Comparison of ENCODE assay signal across 20 cellular contexts in genomic region chr4:3770323-3771166, GRCh38. TPM values are rescaled to one million over a fixed set of nuclear protein-coding genes. Genes with fewer than 3 reads are reported as not detected.
DNase-seq lines count a peak whose midpoint lies in the region; ATAC-seq and TF ChIP-seq lines count a peak whose summit lies in the region.
"Had no signal": no experiment of that assay in that cellular context is flagged by ENCODE, and none has a peak within 500 bp of the region (broad histone marks: within the 10 kb centered on the region; RNA-seq: fewer than 3 reads in every experiment).

No MANE protein-coding gene starts in this region.

- intact Hi-C loops in IMR-90 (cut with micrococcal nuclease): no loop called here

- H3K9ac ChIP-seq in IMR-90 (ENCODE audit: low read depth, low read length) (no peak overlapping the region), neural progenitor cell (no peak overlapping the region)

- H2BK20ac ChIP-seq in IMR-90 (ENCODE audit: low read depth, low read length): no peak overlapping the region

- H3K27ac ChIP-seq in IMR-90 (ENCODE audit: insufficient read depth, low read length): no peak overlapping the region
- no peak overlapping the region for H3K27ac ChIP-seq in neural progenitor cell
- H3K27ac ChIP-seq: HL-60 had no signal

- no peak overlapping the region for H3K4me3 Mint-ChIP-seq in WTC11
- peak overlapping the region; percentile 60 for H3K4me3 Mint-ChIP-seq in neural progenitor cell
- H3K4me3 Mint-ChIP-seq: CD8-positive, alpha-beta memory T cell had no signal

- no peaks in the 10 kb centered on the region for H3K79me1 ChIP-seq in IMR-90 (ENCODE audit: low read depth in 1 of 2, low read length in 2 of 2)

- no peak for TF ChIP-seq POLR2A in IMR-90 (IDR thresholded peaks at IDR 0.05; ENCODE audit: low read depth, low read length)

- H3K79me2 ChIP-seq in neural progenitor cell (ENCODE audit: low read depth): no peaks in the 10 kb centered on the region

- DNase-seq in NCI-H82 (lab: John Stamatoyannopoulos, UW): peak; percentile 46
- DNase-seq in NCI-H82 treated with DMSO at 0.1 percent for 48 hours (lab: John Stamatoyannopoulos, UW; ENCODE audit: unreplicated experiment): no peak
- DNase-seq in IMR-90: no peak
- no peak for DNase-seq in WTC11 (ENCODE audit: low spot score)
- DNase-seq in neural progenitor cell (ENCODE audit: low spot score): no peak
- no peak for DNase-seq in activated T-cell treated with anti-CD3 and anti-CD28 coated beads for 4 hours
- DNase-seq in activated CD4-positive, CD25-positive, alpha-beta regulatory T cell treated with anti-CD3 and anti-CD28 coated beads, Interleukin-2, amount 50 U/mL, for 72 hours: no peak
- DNase-seq in H4 (ENCODE audit: low spot score): no peak
- DNase-seq: C1 segment of cervical spinal cord; CD8-positive, alpha-beta memory T cell; Kasumi-1; MG63; NCI-H1092; NCI-H1436 treated with DMSO at 0.1 percent for 48 hours; NCI-H2029; NCI-H446 treated with DMSO at 0.1 percent for 48 hours; NCI-H748 treated with DMSO at 0.1 percent for 48 hours had no signal

- H3K4me3 ChIP-seq in IMR-90 (ENCODE audit: insufficient read depth, low read depth, low read length) (no peak overlapping the region), neural progenitor cell (no peak overlapping the region)
- H3K4me3 ChIP-seq: HAP-1, MG63 had no signal

- in situ Hi-C loops in IMR-90 (cut with MboI; ENCODE audit: low sequenced_read_pairs): loop anchor here (10.0 kb wide), 1 partner anchor 174 kb away; no protein-coding TSS in a partner anchor

- ATAC-seq in IMR-90 (ENCODE audit: low read depth) (no peak), WTC11 (no peak)

- no peaks in the 10 kb centered on the region for H4K20me1 ChIP-seq in IMR-90 (ENCODE audit: insufficient read depth, low read length)
- peaks cover 19% of the 10 kb centered on the region for H4K20me1 ChIP-seq in neural progenitor cell (ENCODE audit: low read depth)

- TF ChIP-seq RAD21 in IMR-90 (IDR thresholded peaks at IDR 0.05; ENCODE audit: low read length): no peak

- 25% methylated on average over 4 of the region's 14 CpGs; no CpG with 5 or more reads in 1 of the 2 experiments for WGBS in IMR-90 (ENCODE audit: extremely low coverage in 2 of 2, insufficient read length in 1 of 2), 2 experiments

- no peak overlapping the region for H3K14ac ChIP-seq in IMR-90 (replicated peaks; ENCODE audit: low read depth, low read length)

- no peak overlapping the region for H4K8ac ChIP-seq in IMR-90 (ENCODE audit: low read depth in 2 of 2, low read length in 2 of 2)

- H3K36me3 ChIP-seq in IMR-90 (ENCODE audit: control insufficient read depth, insufficient read depth, low read length) (no peaks in the 10 kb centered on the region), neural progenitor cell (no peaks in the 10 kb centered on the region)
- H3K36me3 ChIP-seq: HAP-1, MG63 had no signal

- H2AK9ac ChIP-seq in IMR-90 (replicated peaks; ENCODE audit: low read depth, low read length, poor library complexity): peak overlapping the region; percentile 16

- no peak overlapping the region for H2BK15ac ChIP-seq in IMR-90 (ENCODE audit: low read depth, low read length)

- H3K9me3 Mint-ChIP-seq in WTC11 (no peaks in the 10 kb centered on the region), neural progenitor cell (no peaks in the 10 kb centered on the region)
- H3K9me3 Mint-ChIP-seq: CD8-positive, alpha-beta memory T cell had no signal

- no peak overlapping the region for H3K23ac ChIP-seq in IMR-90 (ENCODE audit: low read depth, low read length)

- H3F3A ChIP-seq in neural progenitor cell (ENCODE audit: low read depth): peaks cover 15% of the 10 kb centered on the region

- H3K9me3 ChIP-seq in IMR-90 (ENCODE audit: control insufficient read depth, insufficient read depth, low read length) (no peaks in the 10 kb centered on the region), neural progenitor cell (ENCODE audit: low read depth) (no peaks in the 10 kb centered on the region)
- H3K9me3 ChIP-seq: HAP-1, MG63 had no signal

- dilution Hi-C loops in IMR-90 (cut with HindIII; ENCODE audit: low sequenced_read_pairs, unreplicated experiment): no loop called here

- no peaks in the 10 kb centered on the region for H3K36me3 Mint-ChIP-seq in WTC11
- no peaks in the 10 kb centered on the region for H3K36me3 Mint-ChIP-seq in neural progenitor cell
- H3K36me3 Mint-ChIP-seq: CD8-positive, alpha-beta memory T cell had no signal

- H3K27me3 Mint-ChIP-seq in WTC11 (ENCODE audit: low read depth) (peaks cover 20% of the 10 kb centered on the region), neural progenitor cell (ENCODE audit: insufficient read depth, low read depth) (peaks cover 23% of the 10 kb centered on the region)

- H2AFZ ChIP-seq in IMR-90 (replicated peaks; ENCODE audit: low read length, poor library complexity) (no peak overlapping the region), neural progenitor cell (replicated peaks) (no peak overlapping the region)

- peaks cover 76% of the 10 kb centered on the region for H3K27me3 ChIP-seq in IMR-90 (ENCODE audit: control insufficient read depth, insufficient read depth, low read length)
- peaks cover 28% of the 10 kb centered on the region for H3K27me3 ChIP-seq in neural progenitor cell
- H3K27me3 ChIP-seq: MG63 had no signal

- H3K56ac ChIP-seq in IMR-90 (ENCODE audit: extremely low read depth, insufficient read depth, low read length): no peak overlapping the region

- H3K9me1 ChIP-seq in IMR-90 (ENCODE audit: insufficient read depth, low read length): no peaks in the 10 kb centered on the region

- H3K4me2 ChIP-seq in IMR-90 (ENCODE audit: low read depth, low read length) (no peak overlapping the region), neural progenitor cell (no peak overlapping the region)

- no TSS peak for BruUV-seq in IMR-90 (replicated peaks; lab: Mats Ljungman, UMichigan)

- no peak overlapping the region for H2BK5ac ChIP-seq in IMR-90 (ENCODE audit: low read depth, low read length, poor library complexity, severe bottlenecking)

- H3K27ac Mint-ChIP-seq in WTC11 (no peak overlapping the region), neural progenitor cell (no peak overlapping the region)
- H3K27ac Mint-ChIP-seq: CD8-positive, alpha-beta memory T cell; IgD-negative memory B cell had no signal

- POLR2A ChIA-PET in IMR-90 (lab: Charles Lee; ENCODE audit: unreplicated experiment): no interaction called here
- POLR2A ChIA-PET in WTC11 (lab: Charles Lee): interaction anchor here (0.8 kb wide), 1 partner anchor 38 kb away, joined by 3 read pairs; no protein-coding TSS in a partner anchor

- H2AK5ac ChIP-seq in IMR-90 (ENCODE audit: low read depth, low read length): no peak overlapping the region

- CTCF ChIA-PET in IMR-90 (lab: Yijun Ruan, JAX): no interaction called here
- CTCF ChIA-PET in WTC11 (lab: Charles Lee): interaction anchor here (0.8 to 6.6 kb wide), 6 partner anchors 12 to 173 kb away, joined by 3 to 96 read pairs (median 4); no protein-coding TSS in a partner anchor

- H3K4me1 ChIP-seq in IMR-90 (ENCODE audit: control insufficient read depth, insufficient read depth, low read length): no peaks in the 10 kb centered on the region; the same call in 1 of the 2 replicates
- H3K4me1 ChIP-seq in neural progenitor cell: peaks cover 11% of the 10 kb centered on the region
- H3K4me1 ChIP-seq: HAP-1 had no signal

- H3K18ac ChIP-seq in IMR-90 (ENCODE audit: low read depth, low read length): no peak overlapping the region

- TF ChIP-seq CTCF in IMR-90 (conservative IDR thresholded peaks at IDR 0.05; ENCODE audit: low read depth, low read length) (no peak), WTC11 (IDR thresholded peaks at IDR 0.05) (no peak), neural progenitor cell (IDR thresholded peaks at IDR 0.05) (no peak)

- H3K4ac ChIP-seq in IMR-90 (ENCODE audit: low read depth, low read length): no peak overlapping the region

- H4K91ac ChIP-seq in IMR-90 (ENCODE audit: insufficient read depth, low read depth, low read length): no peak overlapping the region

- H2BK120ac ChIP-seq in IMR-90 (ENCODE audit: low read depth, low read length): no peak overlapping the region

- no peak overlapping the region for H4K5ac ChIP-seq in IMR-90 (ENCODE audit: low read depth, low read length)

- peaks cover 22% of the 10 kb centered on the region for H3K4me1 Mint-ChIP-seq in WTC11
- peaks cover 35% of the 10 kb centered on the region for H3K4me1 Mint-ChIP-seq in neural progenitor cell

TF ChIP-seq in IMR-90, 13 proteins besides CTCF, POLR2A, EP300 and RAD21:
- TF ChIP-seq MAFK (IDR thresholded peaks at IDR 0.05; ENCODE audit: low read depth, low read length): no peak
TF ChIP-seq in IMR-90: peak in this region for 0.

TF ChIP-seq in WTC11, 78 proteins besides CTCF, POLR2A, EP300 and RAD21:
- no peak for TF ChIP-seq SOX15 (CRISPR knock-in tag; IDR thresholded peaks at IDR 0.05)
- peak; percentile 61 for TF ChIP-seq ZNF423 (CRISPR knock-in tag; IDR thresholded peaks at IDR 0.05)
- TF ChIP-seq USF1 (CRISPR knock-in tag; IDR thresholded peaks at IDR 0.05): no peak

RNA-seq across cellular contexts. Expression of gene ADRA2C, which starts 4.4 kb away (rescaled TPM):
- total RNA-seq in IMR-90 (2012; rRNA removed) (under 0.01 and 0.28 TPM in 2 replicates), WTC11 (2021) (19.8 to 21.8 TPM (median 20.7 TPM) in 3 replicates), neural progenitor cell (ENCODE audit: low replicate concordance) (2.5 and 12.9 TPM in 2 replicates)
- 0.14 and 0.36 TPM in 2 replicates for polyA plus RNA-seq in IMR-90 (2012; rRNA removed)
- polyA plus RNA-seq in IMR-90 (2012; cell fraction: cytosol; rRNA removed): 0.10 and 0.22 TPM in 2 replicates
- 0.18 and 0.37 TPM in 2 replicates for polyA plus RNA-seq in IMR-90 (2012; cell fraction: nucleus; rRNA removed; ENCODE audit: low replicate concordance)
- total RNA-seq in H4 (2014; rRNA removed; shearing (Covaris generic)): 1.7 TPM in 2 replicates
- total RNA-seq: CD8-positive, alpha-beta memory T cell had no signal
- polyA plus RNA-seq: CD8-positive, alpha-beta memory T cell; IgD-negative memory B cell had no signal
